8 cellular contexts compared by ENCODE assay signal in genomic region chr12:107317751-107318553, GRCh38.
DNase-seq lines count a peak whose midpoint lies in the region; ATAC-seq and TF ChIP-seq lines count a peak whose summit lies in the region.

No MANE protein-coding gene starts in this region.

- H3F3A ChIP-seq in neural cell (ENCODE audit: insufficient read depth, low read length, poor library complexity, severe bottlenecking) = no peaks in the 10 kb centered on the region

- H3K4me3 ChIP-seq in HUES6 (ENCODE audit: low read depth, low read length) (peak overlapping the region; percentile 85), Peyer's patch (peak overlapping the region; percentile 42 to 63 (median 50)), fibroblast of the aortic adventitia (ENCODE audit: low read depth, low read length) (peak overlapping the region; percentile 69), neural cell (ENCODE audit: low read length) (peak overlapping the region; percentile 82)

- peak; percentile 62 for ATAC-seq in stimulated activated naive CD8-positive, alpha-beta T cell treated with anti-CD3 and anti-CD28 coated beads, Interleukin-15, Interleukin-2, amounts not matched to agents 100 U/mL and 50 U/mL, for 24 hours

- H3K9me3 ChIP-seq in HUES6 (ENCODE audit: control insufficient read depth, insufficient read depth, low read depth, low read length) (no peaks in the 10 kb centered on the region), Peyer's patch (no peaks in the 10 kb centered on the region), neural cell (ENCODE audit: low read length) (no peaks in the 10 kb centered on the region)

- DNase-seq in COLO829 (ENCODE audit: low spot score) (peak; percentile 20), Peyer's patch (peak; percentile 68 to 94 (median 91)), fibroblast of the aortic adventitia (ENCODE audit: low read depth) (peak; percentile 90), epidermal melanocyte (ENCODE audit: insufficient read length, low spot score) (no peak)
- DNase-seq in activated T-helper 9 cell treated with anti-CD3 and anti-CD28 coated beads, Interleukin-2, amount 50 U/mL, for 16 hours (ENCODE audit: low read depth) = peak; percentile 79
- DNase-seq in stimulated activated naive CD8-positive, alpha-beta T cell treated with anti-CD3 and anti-CD28 coated beads, Interleukin-15, Interleukin-2, amounts not matched to agents 100 U/mL and 50 U/mL, for 24 hours = peak; percentile 87

- H3K27me3 ChIP-seq in HUES6 (ENCODE audit: control insufficient read depth, insufficient read depth, low read length) = peaks cover 90% of the 10 kb centered on the region
- no peaks in the 10 kb centered on the region for H3K27me3 ChIP-seq in Peyer's patch
- H3K27me3 ChIP-seq in neural cell (ENCODE audit: insufficient read depth, low read depth, low read length) = peaks cover 94% of the 10 kb centered on the region

- TF ChIP-seq EP300 in neural cell (conservative IDR thresholded peaks at IDR 0.05; ENCODE audit: poor library complexity, severe bottlenecking) = no peak

- H3K4me1 ChIP-seq in HUES6 (ENCODE audit: control insufficient read depth, insufficient read depth, low read length) = peaks cover 12% of the 10 kb centered on the region
- peaks cover 0 to 31% (median 7%) of the 10 kb centered on the region in 4 donors for H3K4me1 ChIP-seq in Peyer's patch

- H3K79me2 ChIP-seq in neural cell (replicated peaks; ENCODE audit: insufficient read depth, low read length) = no peaks in the 10 kb centered on the region

- no peaks in the 10 kb centered on the region for H3K36me3 ChIP-seq in HUES6 (ENCODE audit: control insufficient read depth, insufficient read depth, low read length)
- H3K36me3 ChIP-seq in Peyer's patch = no peaks in the 10 kb centered on the region
- H3K36me3 ChIP-seq in neural cell (ENCODE audit: insufficient read depth, low read length) = no peaks in the 10 kb centered on the region

- H3K9ac ChIP-seq in HUES6 (ENCODE audit: low read length) (no peak overlapping the region), neural cell (ENCODE audit: low read length) (peak overlapping the region; percentile 52)

- H3K9me2 ChIP-seq in neural cell (ENCODE audit: insufficient read depth, low read length) = no peaks in the 10 kb centered on the region

- H3K4me2 ChIP-seq in neural cell (ENCODE audit: low read length) = peak overlapping the region; percentile 89

- TF ChIP-seq RAD21 in neural cell (conservative IDR thresholded peaks at IDR 0.05) = no peak

- no peak overlapping the region for H2AFZ ChIP-seq in neural cell (ENCODE audit: low read depth, low read length)

- TF ChIP-seq POLR2A in Peyer's patch (IDR thresholded peaks at IDR 0.05) = peak; percentile 24 to 33

- H3K27ac ChIP-seq in HUES6 (ENCODE audit: low read depth, low read length) (no peak overlapping the region), Peyer's patch (peak overlapping the region in 2 of 4 donors; percentile 60 to 70), neural cell (ENCODE audit: low read length) (no peak overlapping the region)

- H4K20me1 ChIP-seq in neural cell (ENCODE audit: insufficient read depth) = no peaks in the 10 kb centered on the region

- peak in 3 of 6 experiments; percentile 18 to 50 (median 49) for TF ChIP-seq CTCF in Peyer's patch (IDR thresholded peaks at IDR 0.05)
- peak; percentile 5 for TF ChIP-seq CTCF in fibroblast of the aortic adventitia (IDR thresholded peaks at IDR 0.05; ENCODE audit: insufficient read depth, low read length)
- peak; percentile 46 for TF ChIP-seq CTCF in neural cell (IDR thresholded peaks at IDR 0.05; ENCODE audit: poor library complexity, severe bottlenecking)

TF ChIP-seq in neural cell, 6 proteins besides CTCF, POLR2A, EP300 and RAD21:
- peak; percentile 12 for TF ChIP-seq SMC3 (conservative IDR thresholded peaks at IDR 0.05; ENCODE audit: poor library complexity)
- peak; percentile 18 for TF ChIP-seq MXI1 (conservative IDR thresholded peaks at IDR 0.05; ENCODE audit: poor library complexity, severe bottlenecking)
- peak; percentile 46 for TF ChIP-seq POLR2AphosphoS5 (IDR thresholded peaks at IDR 0.05)
- no peak for TF ChIP-seq REST (IDR thresholded peaks at IDR 0.05; ENCODE audit: borderline replicate concordance)
